Comparison of ENCODE assay signal across 19 cellular contexts in the genomic region with DNA sequence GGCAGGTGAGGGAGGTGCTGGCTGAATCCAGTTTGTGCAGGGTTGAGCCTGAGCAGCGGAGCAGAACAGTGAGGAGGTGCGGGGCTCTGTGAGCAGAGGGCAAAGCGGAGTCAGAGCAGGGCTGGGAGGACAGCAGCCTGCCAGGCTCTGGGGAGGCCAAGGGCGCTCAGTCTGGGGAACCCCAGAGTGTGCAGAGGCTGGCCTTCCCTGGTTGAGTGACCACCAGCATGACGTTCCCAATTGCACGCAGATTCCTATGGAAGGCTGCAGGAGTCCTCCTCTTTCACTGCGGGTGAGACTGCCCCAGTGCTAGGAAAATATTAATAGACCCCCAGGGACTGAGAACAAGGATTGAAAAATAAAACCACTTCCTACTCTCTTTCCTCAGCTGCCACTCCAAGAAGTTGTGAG. TPM values are rescaled to one million over a fixed set of nuclear protein-coding genes. Genes with fewer than 3 reads are reported as not detected.
DNase-seq lines count a peak whose midpoint lies in the region; ATAC-seq, FAIRE-seq and TF ChIP-seq lines count a peak whose summit lies in the region.
"Had no signal": no experiment of that assay in that cellular context is flagged by ENCODE, and none has a peak within 500 bp of the region (broad histone marks: within the 10 kb centered on the region; RNA-seq: fewer than 3 reads in every experiment).

No MANE protein-coding gene starts in this region.

- no peaks in the 10 kb centered on the region for H4K20me1 ChIP-seq in BLaER1

- H3K4me1 ChIP-seq in BLaER1, result peaks cover 17% of the 10 kb centered on the region
- H3K4me1 ChIP-seq in psoas muscle, result peaks cover 82% of the 10 kb centered on the region

- H3K9ac ChIP-seq in BLaER1, result no peak overlapping the region

- H3K4me2 ChIP-seq in BLaER1, result peak overlapping the region; percentile 77

- TF ChIP-seq CTCF in psoas muscle (IDR thresholded peaks at IDR 0.05) (no peak), brain microvascular endothelial cell (IDR thresholded peaks at IDR 0.05; ENCODE audit: low read depth, low read length, missing control alignments) (no peak)

- in situ Hi-C loops in brain microvascular endothelial cell (cut with HindIII; ENCODE audit: low pct_ligation_motif_present, low sequenced_read_pairs), result no loop called here

- no peaks in the 10 kb centered on the region for H3K27me3 ChIP-seq in BLaER1
- H3K27me3 ChIP-seq in psoas muscle (ENCODE audit: insufficient read depth in 3 of 3, low read length in 2 of 3), result no peaks in the 10 kb centered on the region
- no peaks in the 10 kb centered on the region for H3K27me3 ChIP-seq in brain microvascular endothelial cell (replicated peaks)
- H3K27me3 ChIP-seq: esophagus muscularis mucosa had no signal

- H3K4me3 ChIP-seq in BLaER1, result no peak overlapping the region
- H3K4me3 ChIP-seq in psoas muscle, result no peak overlapping the region
- no peak overlapping the region for H3K4me3 ChIP-seq in brain microvascular endothelial cell (ENCODE audit: low read depth, low read length)
- H3K4me3 ChIP-seq: esophagus muscularis mucosa had no signal

- 79 to 85% (median 81%) methylated on average over 7 of the region's 7 CpGs for WGBS in psoas muscle, 3 donors

- H3K9me3 ChIP-seq in BLaER1, result no peaks in the 10 kb centered on the region
- no peaks in the 10 kb centered on the region for H3K9me3 ChIP-seq in psoas muscle
- H3K9me3 ChIP-seq: esophagus muscularis mucosa had no signal

- ATAC-seq in psoas muscle (no peak), HG02973 (IDR thresholded peaks at IDR 0.05; ENCODE audit: unreplicated experiment) (no peak)

- FAIRE-seq in RCC 7860 (lab: Jason Lieb, UNC), result peak; percentile 95

- H3K36me3 ChIP-seq in BLaER1 (no peaks in the 10 kb centered on the region), psoas muscle (ENCODE audit: insufficient read depth in 1 of 2, low read depth in 1 of 2) (peaks cover 0 to 24% of the 10 kb centered on the region in 2 donors), brain microvascular endothelial cell (replicated peaks) (no peaks in the 10 kb centered on the region)

- H3K27ac ChIP-seq in BLaER1 (no peak overlapping the region), psoas muscle (peak overlapping the region; percentile 69), brain microvascular endothelial cell (no peak overlapping the region)
- H3K27ac ChIP-seq: esophagus muscularis mucosa, VCaP had no signal

- DNase-seq in RCC 7860 (ENCODE audit: low spot score) (peak; percentile 92), islet precursor cell (peak; percentile 32), psoas muscle (no peak), NCI-H1694 treated with DMSO at 0.1 percent for 48 hours (lab: John Stamatoyannopoulos, UW) (no peak), brain microvascular endothelial cell (no peak), SW 1271 (lab: John Stamatoyannopoulos, UW) (no peak)
- DNase-seq: activated CD4-positive, alpha-beta T cell treated with anti-CD3 and anti-CD28 coated beads, Interleukin-2, amount 50 U/mL, for 4 hours; activated naive CD4-positive, alpha-beta T cell treated with anti-CD3 and anti-CD28 coated beads for 36 hours; CD8-positive, alpha-beta memory T cell; DMS79 treated with DMSO at 0.1 percent for 48 hours; glutamatergic neuron; NCI-H526 treated with DMSO at 0.1 percent for 48 hours; retina; SHP77 treated with DMSO at 0.1 percent for 48 hours had no signal

- intact Hi-C loops in psoas muscle (cut with DNase I), result no loop called here

RNA-seq across cellular contexts. Expression of gene MRAS, which starts 13.2 kb away (rescaled TPM):
- 100 to 1,000 TPM; 107 to 166 (median 123) TPM for total RNA-seq in psoas muscle
- polyA plus RNA-seq in psoas muscle, result 10 to 100 TPM; 43.8 to 88.9 (median 62.7) TPM
- total RNA-seq: T-helper 1 cell treated with Interleukin-12 subunit alpha and Interleukin-12 subunit beta and Interleukin-4 antibody, amounts not matched to agents 30 ng/mL and 1 ng/mL, for 36 hours had no signal

RNA-seq across cellular contexts. Expression of gene NME9, which starts 31.9 kb away (rescaled TPM):
- 1 to 10 TPM; 1.4 to 3.1 (median 1.7) TPM for total RNA-seq in psoas muscle
- polyA plus RNA-seq in psoas muscle, result under 1 TPM; 0.04 to 0.80 (median 0.68) TPM
- total RNA-seq: CD8-positive, alpha-beta memory T cell; T-helper 1 cell treated with Interleukin-12 subunit alpha and Interleukin-12 subunit beta and Interleukin-4 antibody, amounts not matched to agents 30 ng/mL and 1 ng/mL, for 36 hours had no signal

Comparison
In these comparisons a context has a peak if more than half of its experiments do, and no peak if none do; other contexts are left out.
1. DNase-seq: peak in RCC 7860 (single experiment) and islet precursor cell (single experiment); none in psoas muscle (0 of 2), NCI-H1694 treated with DMSO at 0.1 percent for 48 hours (single experiment), brain microvascular endothelial cell (single experiment) and SW 1271 (0 of 2).